8 cellular contexts compared by ENCODE assay signal in the genomic region with DNA sequence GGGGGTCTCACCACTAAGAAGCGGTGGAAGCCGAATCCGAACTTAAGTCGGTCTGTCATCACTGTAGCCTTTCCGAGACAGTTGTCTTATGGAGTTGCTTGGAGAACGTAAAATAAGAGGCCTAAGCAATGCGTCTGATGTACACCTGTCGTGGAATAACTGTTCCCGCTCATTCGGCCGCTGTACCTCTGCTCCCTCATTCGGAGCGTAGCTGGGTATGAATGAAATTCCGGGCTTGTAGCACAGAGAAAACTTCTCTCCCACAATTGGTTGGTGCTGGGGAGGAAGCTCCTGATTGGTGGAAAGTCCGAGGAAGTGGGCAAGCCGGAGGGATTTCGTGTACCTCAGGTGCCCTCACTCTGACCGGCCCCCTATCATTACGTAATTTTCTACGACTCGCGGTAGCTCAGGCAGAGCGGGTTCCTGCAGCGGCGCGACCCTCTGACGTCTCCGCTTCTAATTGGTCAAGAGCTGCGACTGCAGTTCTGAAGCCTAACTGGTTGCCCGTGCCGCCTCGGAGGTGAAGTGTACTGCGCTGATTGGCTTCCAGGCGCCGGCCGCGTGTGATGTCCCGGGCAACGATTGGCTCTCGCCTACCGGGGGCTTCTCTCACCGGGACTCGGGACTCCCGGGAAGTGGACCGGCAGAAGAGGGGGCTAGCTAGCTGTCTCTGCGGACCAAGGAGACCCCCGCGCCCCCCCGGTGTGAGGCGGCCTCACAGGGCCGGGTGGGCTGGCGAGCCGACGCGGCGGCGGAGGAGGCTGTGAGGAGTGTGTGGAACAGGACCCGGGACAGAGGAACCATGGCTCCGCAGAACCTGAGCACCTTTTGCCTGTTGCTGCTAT. TPM values are rescaled to one million over a fixed set of nuclear protein-coding genes. Genes with fewer than 3 reads are reported as not detected.
DNase-seq lines count a peak whose midpoint lies in the region; ATAC-seq and TF ChIP-seq lines count a peak whose summit lies in the region.

A gene (plus strand): TSS at position 625 of the 845 bp plus-strand sequence. CDS start 178 bp downstream, at position 803.

- H3K9me2 ChIP-seq in SU-DHL-6 (replicated peaks; ENCODE audit: insufficient read depth, low read length), result no peaks in the 10 kb centered on the region

- H3K27ac Mint-ChIP-seq in activated naive CD8-positive, alpha-beta T cell treated with anti-CD3 and anti-CD28 coated beads, Interleukin-2, amount 10 ng/mL, durations not matched to agents 7 days and 5 days, result peak within 1 kb of the TSS; percentile 99
- H3K27ac Mint-ChIP-seq in glutamatergic neuron (ENCODE audit: unreplicated experiment), result peak within 1 kb of the TSS; percentile 48

- H2AFZ ChIP-seq in SU-DHL-6 (ENCODE audit: low read depth, low read length, severe bottlenecking) (peak within 1 kb of the TSS; percentile 30), osteoblast (ENCODE audit: low read length) (peak within 1 kb of the TSS; percentile 91)

- no peaks in the 10 kb centered on the region for H3K9me3 ChIP-seq in SU-DHL-6 (ENCODE audit: insufficient read depth, low read length)
- no peaks in the 10 kb centered on the region for H3K9me3 ChIP-seq in osteoblast (ENCODE audit: low read depth, low read length)
- H3K9me3 ChIP-seq in thoracic aorta, result no peaks in the 10 kb centered on the region

- H3K4me2 ChIP-seq in SU-DHL-6 (ENCODE audit: low read depth, low read length, poor library complexity, severe bottlenecking) (peak within 1 kb of the TSS; percentile 76), osteoblast (ENCODE audit: insufficient read depth, low read length) (peak within 1 kb of the TSS; percentile 100)

- peak; percentile 68 for TF ChIP-seq POLR2A in GM10847 (IDR thresholded peaks at IDR 0.05; ENCODE audit: extremely low read depth, insufficient read length)

- peaks cover 22% of the 10 kb centered on the region for H3K4me1 ChIP-seq in osteoblast (ENCODE audit: insufficient read depth, low read length)
- H3K4me1 ChIP-seq in thoracic aorta (ENCODE audit: control insufficient read depth in 1 of 2, low read depth in 2 of 2), result peaks cover 21 to 30% of the 10 kb centered on the region in 2 donors

- no peaks in the 10 kb centered on the region for H3K27me3 ChIP-seq in SU-DHL-6 (ENCODE audit: low read length)
- H3K27me3 ChIP-seq in osteoblast (ENCODE audit: insufficient read depth, low read length), result no peaks in the 10 kb centered on the region
- no peaks in the 10 kb centered on the region for H3K27me3 ChIP-seq in thoracic aorta (replicated peaks; ENCODE audit: insufficient read depth)

- peak within 1 kb of the TSS; percentile 96 for H3K4me3 Mint-ChIP-seq in activated naive CD8-positive, alpha-beta T cell treated with anti-CD3 and anti-CD28 coated beads, Interleukin-2, amount 10 ng/mL, durations not matched to agents 7 days and 5 days
- H3K4me3 Mint-ChIP-seq in glutamatergic neuron (ENCODE audit: unreplicated experiment), result peak within 1 kb of the TSS; percentile 94

- H3K36me3 ChIP-seq in SU-DHL-6 (ENCODE audit: low read length) (peaks cover 27% of the 10 kb centered on the region), osteoblast (ENCODE audit: insufficient read depth, low read length) (peaks cover 28% of the 10 kb centered on the region), thoracic aorta (peaks cover 7% of the 10 kb centered on the region)

- H3K36me3 Mint-ChIP-seq in activated naive CD8-positive, alpha-beta T cell treated with anti-CD3 and anti-CD28 coated beads, Interleukin-2, amount 10 ng/mL, durations not matched to agents 7 days and 5 days, result peaks cover 8% of the 10 kb centered on the region
- no peaks in the 10 kb centered on the region for H3K36me3 Mint-ChIP-seq in glutamatergic neuron (ENCODE audit: unreplicated experiment)

- no peaks in the 10 kb centered on the region for H3K9me3 Mint-ChIP-seq in activated naive CD8-positive, alpha-beta T cell treated with anti-CD3 and anti-CD28 coated beads, Interleukin-2, amount 10 ng/mL, durations not matched to agents 7 days and 5 days
- peaks cover 4% of the 10 kb centered on the region for H3K9me3 Mint-ChIP-seq in glutamatergic neuron (ENCODE audit: unreplicated experiment)

- POLR2A ChIA-PET in activated naive CD8-positive, alpha-beta T cell treated with anti-CD3 and anti-CD28 coated beads, Interleukin-2, amount 10 ng/mL, durations not matched to agents 7 days and 5 days (lab: Charles Lee), result interaction anchor here (0.6 to 5.4 kb wide), 15 partner anchors 13 to 638 kb away, joined by 3 to 50 read pairs (median 4); a partner anchor contains a TSS

- ATAC-seq in HG02678 (IDR thresholded peaks at IDR 0.05; ENCODE audit: unreplicated experiment) (peak; percentile 90), thoracic aorta (ENCODE audit: insufficient number of reproducible peaks, low FRiP score, low read depth) (peak; percentile 100)
- ATAC-seq in activated naive CD8-positive, alpha-beta T cell treated with anti-CD3 and anti-CD28 coated beads, Interleukin-2, amount 10 ng/mL, durations not matched to agents 7 days and 5 days (ENCODE audit: low read depth), result peak; percentile 89

- H3K27me3 Mint-ChIP-seq in activated naive CD8-positive, alpha-beta T cell treated with anti-CD3 and anti-CD28 coated beads, Interleukin-2, amount 10 ng/mL, durations not matched to agents 7 days and 5 days, result no peaks in the 10 kb centered on the region
- peaks cover 11% of the 10 kb centered on the region for H3K27me3 Mint-ChIP-seq in glutamatergic neuron (ENCODE audit: unreplicated experiment)

- H3K4me1 Mint-ChIP-seq in activated naive CD8-positive, alpha-beta T cell treated with anti-CD3 and anti-CD28 coated beads, Interleukin-2, amount 10 ng/mL, durations not matched to agents 7 days and 5 days, result peaks cover 32% of the 10 kb centered on the region
- peaks cover 10% of the 10 kb centered on the region for H3K4me1 Mint-ChIP-seq in glutamatergic neuron (ENCODE audit: low read depth, unreplicated experiment)

- peak within 1 kb of the TSS; percentile 80 for H3K9ac ChIP-seq in SU-DHL-6 (ENCODE audit: low read length)

- no peaks in the 10 kb centered on the region for H4K20me1 ChIP-seq in SU-DHL-6 (ENCODE audit: low read depth, low read length)
- no peaks in the 10 kb centered on the region for H4K20me1 ChIP-seq in osteoblast (ENCODE audit: insufficient read depth, low read length)

- no peak for TF ChIP-seq CTCF in SU-DHL-6 (IDR thresholded peaks at IDR 0.05; ENCODE audit: insufficient read depth, low read length, poor library complexity, severe bottlenecking)
- no peak for TF ChIP-seq CTCF in glutamatergic neuron (IDR thresholded peaks at IDR 0.05; ENCODE audit: partially characterized antibody, unreplicated experiment)
- no peak for TF ChIP-seq CTCF in osteoblast (IDR thresholded peaks at IDR 0.05; ENCODE audit: extremely low read depth, low read depth, low read length)
- no peak for TF ChIP-seq CTCF in thoracic aorta (IDR thresholded peaks at IDR 0.05)

- peaks cover 2% of the 10 kb centered on the region; the same call in 1 of the 2 replicates for H3F3A ChIP-seq in SU-DHL-6 (ENCODE audit: insufficient read depth)

- peaks cover 64% of the 10 kb centered on the region for H3K79me2 ChIP-seq in SU-DHL-6 (ENCODE audit: insufficient read depth, low read length)
- peaks cover 46% of the 10 kb centered on the region for H3K79me2 ChIP-seq in osteoblast (ENCODE audit: insufficient read depth, low read length)

- H3K4me3 ChIP-seq in SU-DHL-6 (ENCODE audit: insufficient read depth, low read length, poor library complexity, severe bottlenecking), result peak within 1 kb of the TSS; percentile 95
- peak within 1 kb of the TSS; percentile 98 for H3K4me3 ChIP-seq in osteoblast (ENCODE audit: insufficient read depth, low read length)
- peak within 1 kb of the TSS; percentile 100 for H3K4me3 ChIP-seq in thoracic aorta

- peak within 1 kb of the TSS; percentile 48 for H3K27ac ChIP-seq in SU-DHL-6 (ENCODE audit: low read depth, low read length)
- H3K27ac ChIP-seq in osteoblast (ENCODE audit: low read depth, low read length), result peak within 1 kb of the TSS; percentile 91
- H3K27ac ChIP-seq in thoracic aorta, result peak within 1 kb of the TSS; percentile 93 to 94

- DNase-seq in NCI-H128 (lab: John Stamatoyannopoulos, UW; ENCODE audit: unreplicated experiment) (peak; percentile 99), glutamatergic neuron (peak; percentile 97), osteoblast (ENCODE audit: insufficient read length, low spot score, missing footprints) (peak; percentile 100), thoracic aorta (ENCODE audit: low spot score) (peak; percentile 98)
- DNase-seq in activated naive CD8-positive, alpha-beta T cell treated with anti-CD3 and anti-CD28 coated beads, Interleukin-2, amount 10 ng/mL, durations not matched to agents 7 days and 5 days, result peak; percentile 95

RNA-seq across cellular contexts. Expression of the gene that starts here (rescaled TPM):
- 10 to 100 TPM; 37.0 to 41.2 TPM for total RNA-seq in activated naive CD8-positive, alpha-beta T cell treated with anti-CD3 and anti-CD28 coated beads, Interleukin-2, amount 10 ng/mL, durations not matched to agents 7 days and 5 days
- total RNA-seq in glutamatergic neuron (ENCODE audit: unreplicated experiment) (57.6 TPM), osteoblast (33.9 and 35.8 TPM in 2 replicates), thoracic aorta (10 to 100 TPM; 41.3 to 44.9 TPM)

Comparison
In these comparisons a context has a peak if more than half of its experiments do, and no peak if none do; other contexts are left out.
1. Peak in every context shown above with its lines: DNase-seq, ATAC-seq, H3K4me3 ChIP-seq and H3K27ac ChIP-seq.